In genomic region chr18:79662051-79662450, GRCh38 we compare ENCODE assay signal across 1 cellular context.
TF ChIP-seq lines count a peak whose summit lies in the region.

No MANE protein-coding gene starts in this region.

TF ChIP-seq in GM23338, 12 proteins besides CTCF, POLR2A, EP300 and RAD21 (continued from another document):
- TF ChIP-seq REST (IDR thresholded peaks at IDR 0.05; ENCODE audit: unreplicated experiment), result no peak
